Comparison of ENCODE assay signal across 9 cellular contexts in genomic region chr19:10566408-10566657, GRCh38. TPM values are rescaled to one million over a fixed set of nuclear protein-coding genes. Genes with fewer than 3 reads are reported as not detected.
A peak's percentile ranks its signal among the peaks of the same experiment; 100 is the strongest.
DNase-seq lines count a peak whose midpoint lies in the region; ATAC-seq and TF ChIP-seq lines count a peak whose summit lies in the region.
"Had no signal": no experiment of that assay in that cellular context is flagged by ENCODE, and none has a peak within 500 bp of the region (broad histone marks: within the 10 kb centered on the region; RNA-seq: fewer than 3 reads in every experiment).

No MANE protein-coding gene starts in this region.

- H3K27me3 Mint-ChIP-seq in GM23338 (ENCODE audit: insufficient read depth, low read depth, poor library complexity): peaks cover 30% of the 10 kb centered on the region
- no peaks in the 10 kb centered on the region for H3K27me3 Mint-ChIP-seq in activated B cell treated with CpG ODN at 0.5 μM for 24 hours

- peaks cover 5% of the 10 kb centered on the region for H4K20me1 ChIP-seq in GM23338 (replicated peaks; ENCODE audit: insufficient read depth)

- H3K79me2 ChIP-seq in GM23338 (replicated peaks; ENCODE audit: insufficient read depth): peaks cover 12% of the 10 kb centered on the region

- no peak for TF ChIP-seq EP300 in gastroesophageal sphincter (IDR thresholded peaks at IDR 0.05)

- CTCF ChIA-PET in activated B cell treated with CpG ODN at 0.5 μM for 24 hours (lab: Charles Lee): interaction anchor here (1.1 to 4.1 kb wide), 4 partner anchors 13 to 83 kb away, joined by 3 to 16 read pairs (median 7); no protein-coding TSS in a partner anchor

- peaks cover 2% of the 10 kb centered on the region; the same call in 2 of the 3 replicates for H3K9me3 Mint-ChIP-seq in GM23338
- H3K9me3 Mint-ChIP-seq in activated B cell treated with CpG ODN at 0.5 μM for 24 hours: no peaks in the 10 kb centered on the region

- H3K9me2 ChIP-seq in GM23338 (ENCODE audit: insufficient read depth): no peaks in the 10 kb centered on the region

- H3K4me3 ChIP-seq in GM23338: peak overlapping the region; percentile 92
- peak overlapping the region; percentile 81 to 95 for H3K4me3 ChIP-seq in gastroesophageal sphincter
- H3K4me3 ChIP-seq in skeletal muscle tissue (ENCODE audit: low read length in 3 of 3): peak overlapping the region; percentile 75 to 89 (median 88)

- peak overlapping the region; percentile 78 for H3K4me2 ChIP-seq in GM23338

- H3K4me3 Mint-ChIP-seq in GM23338 (peak overlapping the region; percentile 94), activated B cell treated with CpG ODN at 0.5 μM for 24 hours (peak overlapping the region; percentile 95)

- no peak overlapping the region for H2AFZ ChIP-seq in GM23338

- peaks cover 33% of the 10 kb centered on the region for H3K36me3 Mint-ChIP-seq in GM23338 (ENCODE audit: low read depth)
- H3K36me3 Mint-ChIP-seq in activated B cell treated with CpG ODN at 0.5 μM for 24 hours (ENCODE audit: low read depth): peaks cover 17% of the 10 kb centered on the region

- H3K4me1 Mint-ChIP-seq in GM23338 (peaks cover 31% of the 10 kb centered on the region), activated B cell treated with CpG ODN at 0.5 μM for 24 hours (peaks cover 46% of the 10 kb centered on the region)

- no peak overlapping the region for H3K27ac ChIP-seq in GM23338 (ENCODE audit: low read depth)
- H3K27ac ChIP-seq in gastroesophageal sphincter: peak overlapping the region; percentile 25 to 96 (median 92)
- H3K27ac ChIP-seq in skeletal muscle tissue (ENCODE audit: low read depth, low read length): peak overlapping the region; percentile 83

- ATAC-seq in GM23338: no peak
- no peak for ATAC-seq in activated B cell treated with CpG ODN at 0.5 μM for 24 hours (ENCODE audit: low read depth)
- no peak for ATAC-seq in gastroesophageal sphincter
- no peak for ATAC-seq in HG03025 (IDR thresholded peaks at IDR 0.05; ENCODE audit: low FRiP score, unreplicated experiment)

- no peak for DNase-seq in GM23338 (ENCODE audit: low spot score)
- DNase-seq in activated B cell treated with CpG ODN at 0.5 μM for 24 hours: no peak
- DNase-seq in hepatic stellate cell (ENCODE audit: low spot score): no peak
- no peak for DNase-seq in stimulated activated CD4-positive, alpha-beta T cell treated with anti-CD3 and anti-CD28 coated beads, Interleukin-2, amount 100 ng/mL, for 48 hours
- no peak for DNase-seq in globus pallidus (ENCODE audit: low spot score)

- H3F3A ChIP-seq in GM23338 (replicated peaks; ENCODE audit: low read depth): peaks cover 29% of the 10 kb centered on the region

- H3K27me3 ChIP-seq in GM23338 (ENCODE audit: insufficient read depth) (no peaks in the 10 kb centered on the region), gastroesophageal sphincter (no peaks in the 10 kb centered on the region), skeletal muscle tissue (ENCODE audit: control insufficient read depth in 3 of 3, insufficient read depth in 3 of 3, low read length in 3 of 3) (no peaks in the 10 kb centered on the region)

- no peaks in the 10 kb centered on the region for H3K36me3 ChIP-seq in GM23338 (ENCODE audit: insufficient read depth)
- peaks cover 0 to 22% of the 10 kb centered on the region in 2 donors for H3K36me3 ChIP-seq in gastroesophageal sphincter
- H3K36me3 ChIP-seq in skeletal muscle tissue (ENCODE audit: control insufficient read depth in 3 of 3, insufficient read depth in 3 of 3, low read length in 3 of 3): peaks cover 3 to 5% (median 4%) of the 10 kb centered on the region in 3 donors

- H3K27ac Mint-ChIP-seq in GM23338 (no peak overlapping the region), activated B cell treated with CpG ODN at 0.5 μM for 24 hours (peak overlapping the region; percentile 98)

- TF ChIP-seq CTCF in GM23338 (conservative IDR thresholded peaks at IDR 0.05; ENCODE audit: low read depth in 2 of 2): no peak
- TF ChIP-seq CTCF in activated B cell treated with CpG ODN at 0.5 μM for 24 hours (IDR thresholded peaks at IDR 0.05): no peak
- no peak for TF ChIP-seq CTCF in gastroesophageal sphincter (IDR thresholded peaks at IDR 0.05)

- no peak for TF ChIP-seq POLR2A in gastroesophageal sphincter (IDR thresholded peaks at IDR 0.05)

- intact Hi-C loops in activated B cell treated with CpG ODN at 0.5 μM for 24 hours (cut with micrococcal nuclease): loop anchor here (1.0 to 10.0 kb wide), 12 partner anchors 12 to 464 kb away; partner anchors contain the start of genes ANGPTL6, ATG4D, CARM1 and CDC37

- 2 to 17% methylated on average over 2 to 4 of the region's 4 CpGs for WGBS in gastroesophageal sphincter (ENCODE audit: low coverage in 1 of 2), 2 donors

- peak overlapping the region; percentile 36 to 81 (median 77) for H3K9ac ChIP-seq in skeletal muscle tissue (ENCODE audit: low read depth in 1 of 3, low read length in 3 of 3)

- H3K4me1 ChIP-seq in GM23338 (ENCODE audit: insufficient read depth) (peaks cover 23% of the 10 kb centered on the region), gastroesophageal sphincter (peaks cover 0 to 50% (median 24%) of the 10 kb centered on the region in 3 donors), skeletal muscle tissue (ENCODE audit: control insufficient read depth in 3 of 3, insufficient read depth in 3 of 3, low read length in 3 of 3) (peaks cover 33 to 39% (median 34%) of the 10 kb centered on the region in 3 donors)

- POLR2A ChIA-PET in activated B cell treated with CpG ODN at 0.5 μM for 24 hours (lab: Charles Lee): interaction anchor here (0.6 to 4.2 kb wide), 20 partner anchors 9 to 1001 kb away, joined by 3 to 46 read pairs (median 5); partner anchors contain the start of genes ANGPTL6, CDC37, KEAP1 and TYK2

- H3K9me3 ChIP-seq in gastroesophageal sphincter (no peaks in the 10 kb centered on the region), skeletal muscle tissue (ENCODE audit: control insufficient read depth in 3 of 3, low read length in 3 of 3) (no peaks in the 10 kb centered on the region)

TF ChIP-seq in GM23338, 12 proteins besides CTCF, POLR2A, EP300 and RAD21 (continues in another document):
- TF ChIP-seq ETS1 (IDR thresholded peaks at IDR 0.05): no peak
- no peak for TF ChIP-seq STAT1 (IDR thresholded peaks at IDR 0.05; ENCODE audit: unreplicated experiment)
- no peak for TF ChIP-seq EZH2 (IDR thresholded peaks at IDR 0.05; ENCODE audit: low read depth, unreplicated experiment)

RNA-seq across cellular contexts. Expression of gene KRI1, which starts 0.5 kb away (rescaled TPM):
- 23.8 and 25.0 TPM in 2 replicates for total RNA-seq in GM23338 (2014; rRNA removed; shearing (Covaris generic))
- polyA plus RNA-seq in GM23338 (2016; fragmentation: Nextera tagmentation; extraction: Ambion mirVana): 43.2 and 48.8 TPM in 2 replicates
- total RNA-seq in activated B cell treated with CpG ODN at 0.5 μM for 24 hours (44.7 and 48.1 TPM in 2 replicates), gastroesophageal sphincter (10 to 100 TPM; 16.0 to 28.0 (median 20.1) TPM), skeletal muscle tissue (5.2 TPM)

RNA-seq across cellular contexts. Expression of gene CDKN2D, which starts 2.4 kb away (rescaled TPM):
- 1.4 and 3.2 TPM in 2 replicates for total RNA-seq in GM23338 (2014; rRNA removed; shearing (Covaris generic))
- polyA plus RNA-seq in GM23338 (2016; fragmentation: Nextera tagmentation; extraction: Ambion mirVana): 4.0 and 5.8 TPM in 2 replicates
- total RNA-seq in activated B cell treated with CpG ODN at 0.5 μM for 24 hours: 10.1 and 10.9 TPM in 2 replicates
- 10 to 100 TPM in 2 of 4 donors, 1 to 10 TPM in 2; 5.4 to 15.9 (median 10.6) TPM for total RNA-seq in gastroesophageal sphincter
- total RNA-seq in skeletal muscle tissue: 16.7 TPM

RNA-seq across cellular contexts. Expression of gene AP1M2, which starts 20.8 kb away (rescaled TPM):
- total RNA-seq in GM23338 (2014; rRNA removed; shearing (Covaris generic)): 158 and 165 TPM in 2 replicates
- polyA plus RNA-seq in GM23338 (2016; fragmentation: Nextera tagmentation; extraction: Ambion mirVana): 128 and 141 TPM in 2 replicates
- total RNA-seq in activated B cell treated with CpG ODN at 0.5 μM for 24 hours: not detected in 2 replicates
- 10 to 100 TPM in 1 of 4 donors, not detected in 3; 13.2 TPM for total RNA-seq in gastroesophageal sphincter
- 3.1 TPM for total RNA-seq in skeletal muscle tissue
- total RNA-seq: myocyte had no signal

RNA-seq across cellular contexts. Expression of gene ATG4D, which starts 22.6 kb away (rescaled TPM):
- total RNA-seq in GM23338 (2014; rRNA removed; shearing (Covaris generic)): 53.2 and 55.5 TPM in 2 replicates
- 15.1 and 19.1 TPM in 2 replicates for polyA plus RNA-seq in GM23338 (2016; fragmentation: Nextera tagmentation; extraction: Ambion mirVana)
- total RNA-seq in activated B cell treated with CpG ODN at 0.5 μM for 24 hours (37.8 and 39.1 TPM in 2 replicates), gastroesophageal sphincter (10 to 100 TPM; 18.4 to 35.6 (median 24.9) TPM), skeletal muscle tissue (20.4 TPM)

RNA-seq across cellular contexts. Expression of gene S1PR5, which starts 49.1 kb away (rescaled TPM):
- total RNA-seq in GM23338 (2014; rRNA removed; shearing (Covaris generic)): 3.1 and 8.0 TPM in 2 replicates
- polyA plus RNA-seq in GM23338 (2016; fragmentation: Nextera tagmentation; extraction: Ambion mirVana): 4.6 and 4.8 TPM in 2 replicates
- total RNA-seq in activated B cell treated with CpG ODN at 0.5 μM for 24 hours: 0.12 TPM in 1 of 2 replicates, not detected in the other
- 1 to 10 TPM in 1 of 4 donors, not detected in 3; 1.1 TPM for total RNA-seq in gastroesophageal sphincter
- total RNA-seq in skeletal muscle tissue: 1.6 TPM

Comparison
In these comparisons a context has a peak if more than half of its experiments do, and no peak if none do; other contexts are left out.
1. RNA of gene AP1M2, which starts 20.8 kb away (total RNA-seq): 158 to 165 TPM in GM23338; 3.1 TPM in skeletal muscle tissue (single experiment), 13.2 TPM in gastroesophageal sphincter and not detected in activated B cell treated with CpG ODN at 0.5 μM for 24 hours; every median in the first group is over 10 times any median in the second.
2. Peak in every context shown above with its lines, with median percentiles within 50 percentile points of each other: H3K4me3 ChIP-seq.